1 cellular context compared by ENCODE assay signal in the genomic region with DNA sequence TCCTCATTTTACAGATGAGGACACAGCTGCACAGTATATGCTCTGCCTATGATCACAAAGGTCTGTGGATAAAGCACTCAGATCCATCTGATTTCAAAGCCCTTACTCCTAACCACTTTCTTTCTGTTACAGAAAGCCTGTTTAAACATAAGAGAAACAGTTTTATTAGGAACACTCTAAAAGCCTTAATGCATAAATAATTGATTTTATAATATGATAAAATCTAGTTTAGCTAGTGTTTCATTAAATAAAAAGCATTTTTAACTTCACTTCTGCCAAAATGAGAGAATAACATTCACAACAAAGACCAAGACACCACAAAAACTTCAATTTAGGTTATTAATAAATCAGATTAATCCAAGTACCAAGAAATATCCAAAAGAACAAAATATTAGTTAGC.
TF ChIP-seq lines count a peak whose summit lies in the region.

No MANE protein-coding gene starts in this region.

TF ChIP-seq in SK-N-SH treated with all-trans-retinoic acid at 6 μM for 48 hours, 23 proteins besides CTCF, POLR2A, EP300 and RAD21 (continued from another document):
- TF ChIP-seq, protein P1, sequence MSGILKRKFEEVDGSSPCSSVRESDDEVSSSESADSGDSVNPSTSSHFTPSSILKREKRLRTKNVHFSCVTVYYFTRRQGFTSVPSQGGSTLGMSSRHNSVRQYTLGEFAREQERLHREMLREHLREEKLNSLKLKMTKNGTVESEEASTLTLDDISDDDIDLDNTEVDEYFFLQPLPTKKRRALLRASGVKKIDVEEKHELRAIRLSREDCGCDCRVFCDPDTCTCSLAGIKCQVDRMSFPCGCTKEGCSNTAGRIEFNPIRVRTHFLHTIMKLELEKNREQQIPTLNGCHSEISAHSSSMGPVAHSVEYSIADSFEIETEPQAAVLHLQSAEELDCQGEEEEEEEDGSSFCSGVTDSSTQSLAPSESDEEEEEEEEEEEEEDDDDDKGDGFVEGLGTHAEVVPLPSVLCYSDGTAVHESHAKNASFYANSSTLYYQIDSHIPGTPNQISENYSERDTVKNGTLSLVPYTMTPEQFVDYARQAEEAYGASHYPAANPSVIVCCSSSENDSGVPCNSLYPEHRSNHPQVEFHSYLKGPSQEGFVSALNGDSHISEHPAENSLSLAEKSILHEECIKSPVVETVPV (CRISPR knock-in tag; IDR thresholded peaks at IDR 0.05), result no peak
